8 cellular contexts compared by ENCODE assay signal in genomic region chr4:173529505-173530325, GRCh38. TPM values are rescaled to one million over a fixed set of nuclear protein-coding genes. Genes with fewer than 3 reads are reported as not detected.
DNase-seq lines count a peak whose midpoint lies in the region; ATAC-seq and TF ChIP-seq lines count a peak whose summit lies in the region.

HAND2 (minus strand) TSS chr4:173530229; CDS start chr4:173529289, 940 bp downstream.

- peak within 1 kb of the TSS; percentile 43 to 88 for H3K4me3 Mint-ChIP-seq in CD14-positive monocyte
- H3K4me3 Mint-ChIP-seq in IgD-negative memory B cell, result peak within 1 kb of the TSS; percentile 38 to 86 (median 64)
- peak within 1 kb of the TSS; percentile 63 for H3K4me3 Mint-ChIP-seq in activated naive CD8-positive, alpha-beta T cell treated with anti-CD3 and anti-CD28 coated beads for 36 hours

- WGBS in suprapubic skin, result 2% methylated on average over 28 of the region's 77 CpGs

- ATAC-seq in HG02678 (IDR thresholded peaks at IDR 0.05; ENCODE audit: unreplicated experiment) (no peak), HG02759 (IDR thresholded peaks at IDR 0.05; ENCODE audit: unreplicated experiment) (no peak)

- peaks cover 3 to 61% (median 55%) of the 10 kb centered on the region in 7 donors for H3K9me3 Mint-ChIP-seq in CD14-positive monocyte
- peaks cover 0 to 28% (median 3%) of the 10 kb centered on the region in 3 donors for H3K9me3 Mint-ChIP-seq in IgD-negative memory B cell
- peaks cover 5% of the 10 kb centered on the region for H3K9me3 Mint-ChIP-seq in activated naive CD8-positive, alpha-beta T cell treated with anti-CD3 and anti-CD28 coated beads for 36 hours

- no peak for DNase-seq in CD14-positive monocyte (ENCODE audit: low spot score)
- DNase-seq in activated naive CD8-positive, alpha-beta T cell treated with anti-CD3 and anti-CD28 coated beads for 36 hours, result no peak
- DNase-seq in suprapubic skin (ENCODE audit: low spot score in 2 of 2), result peak in 1 of 2 donors; percentile 76
- DNase-seq in activated CD4-positive, CD25-positive, alpha-beta regulatory T cell treated with anti-CD3 and anti-CD28 coated beads, Interleukin-2, amount 50 U/mL, for 72 hours, result no peak

- H3K27ac ChIP-seq in suprapubic skin, result peak within 1 kb of the TSS; percentile 72

- peaks cover 95% of the 10 kb centered on the region for H3K27me3 ChIP-seq in iPS-15b (ENCODE audit: control insufficient read depth, insufficient read depth, low read length)
- H3K27me3 ChIP-seq in suprapubic skin, result peaks cover 100% of the 10 kb centered on the region

- H3K4me1 Mint-ChIP-seq in CD14-positive monocyte, result peaks cover 26% of the 10 kb centered on the region
- H3K4me1 Mint-ChIP-seq in IgD-negative memory B cell, result peaks cover 5 to 9% (median 5%) of the 10 kb centered on the region in 3 donors
- peaks cover 13% of the 10 kb centered on the region for H3K4me1 Mint-ChIP-seq in activated naive CD8-positive, alpha-beta T cell treated with anti-CD3 and anti-CD28 coated beads for 36 hours

- H3K9me3 ChIP-seq in iPS-15b (ENCODE audit: control insufficient read depth, insufficient read depth, low read length) (no peaks in the 10 kb centered on the region), suprapubic skin (no peaks in the 10 kb centered on the region)

- peaks cover 3% of the 10 kb centered on the region for H3K4me1 ChIP-seq in iPS-15b (ENCODE audit: control insufficient read depth, insufficient read depth, low read length)
- peaks cover 33% of the 10 kb centered on the region for H3K4me1 ChIP-seq in suprapubic skin

- H3K36me3 ChIP-seq in iPS-15b (ENCODE audit: control insufficient read depth, insufficient read depth, low read length), result no peaks in the 10 kb centered on the region
- H3K36me3 ChIP-seq in suprapubic skin, result no peaks in the 10 kb centered on the region

- H3K27ac Mint-ChIP-seq in CD14-positive monocyte (no peak within 1 kb of the TSS), IgD-negative memory B cell (peak within 1 kb of the TSS; percentile 71 to 85 (median 84))
- peak within 1 kb of the TSS; percentile 62 for H3K27ac Mint-ChIP-seq in activated naive CD8-positive, alpha-beta T cell treated with anti-CD3 and anti-CD28 coated beads for 36 hours

- TF ChIP-seq POLR2A in suprapubic skin (IDR thresholded peaks at IDR 0.05), result peak in 1 of 2 donors; percentile 35

- TF ChIP-seq CTCF in CD14-positive monocyte (IDR thresholded peaks at IDR 0.05), result no peak
- no peak for TF ChIP-seq CTCF in suprapubic skin (IDR thresholded peaks at IDR 0.05)

- H3K36me3 Mint-ChIP-seq in CD14-positive monocyte (peaks cover 6 to 11% of the 10 kb centered on the region in 2 donors), IgD-negative memory B cell (peaks cover 2% of the 10 kb centered on the region)
- H3K36me3 Mint-ChIP-seq in activated naive CD8-positive, alpha-beta T cell treated with anti-CD3 and anti-CD28 coated beads for 36 hours, result peaks cover 16% of the 10 kb centered on the region

- intact Hi-C loops in CD14-positive monocyte (cut with micrococcal nuclease), result loop anchor here in 1 of 2 donors (5.0 kb wide), 1 partner anchor 683 kb away; no protein-coding TSS in a partner anchor

- no peak within 1 kb of the TSS for H3K9ac ChIP-seq in iPS-15b (ENCODE audit: low read depth, low read length)

- TF ChIP-seq EP300 in suprapubic skin (IDR thresholded peaks at IDR 0.05), result no peak

- H3K27me3 Mint-ChIP-seq in CD14-positive monocyte (ENCODE audit: low read depth in 3 of 3) (peaks cover 94 to 98% (median 96%) of the 10 kb centered on the region in 3 donors), IgD-negative memory B cell (peaks cover 69% of the 10 kb centered on the region)
- H3K27me3 Mint-ChIP-seq in activated naive CD8-positive, alpha-beta T cell treated with anti-CD3 and anti-CD28 coated beads for 36 hours, result peaks cover 95% of the 10 kb centered on the region

- peak within 1 kb of the TSS; percentile 48 for H3K4me3 ChIP-seq in iPS-15b (ENCODE audit: low read depth, low read length)
- peak within 1 kb of the TSS; percentile 55 for H3K4me3 ChIP-seq in suprapubic skin

RNA-seq across cellular contexts. Expression of gene HAND2, which starts in this region (rescaled TPM):
- polyA plus RNA-seq in CD14-positive monocyte, result not detected
- polyA plus RNA-seq in IgD-negative memory B cell, result not detected
- total RNA-seq in activated naive CD8-positive, alpha-beta T cell treated with anti-CD3 and anti-CD28 coated beads for 36 hours, result not detected
- 1 to 10 TPM in 3 of 4 donors, under 1 TPM in 1; 0.96 to 5.0 (median 3.3) TPM for total RNA-seq in suprapubic skin

Comparison
In these comparisons a context has a peak if more than half of its experiments do, and no peak if none do; other contexts are left out.
1. H3K27ac Mint-ChIP-seq: peak in IgD-negative memory B cell (3 of 3) and activated naive CD8-positive, alpha-beta T cell treated with anti-CD3 and anti-CD28 coated beads for 36 hours (single experiment); none in CD14-positive monocyte (0 of 7).
2. Peak in every context shown above with its lines, with median percentiles within 50 percentile points of each other: H3K4me3 Mint-ChIP-seq.